Comparison of ENCODE assay signal across 13 cellular contexts in the genomic region with DNA sequence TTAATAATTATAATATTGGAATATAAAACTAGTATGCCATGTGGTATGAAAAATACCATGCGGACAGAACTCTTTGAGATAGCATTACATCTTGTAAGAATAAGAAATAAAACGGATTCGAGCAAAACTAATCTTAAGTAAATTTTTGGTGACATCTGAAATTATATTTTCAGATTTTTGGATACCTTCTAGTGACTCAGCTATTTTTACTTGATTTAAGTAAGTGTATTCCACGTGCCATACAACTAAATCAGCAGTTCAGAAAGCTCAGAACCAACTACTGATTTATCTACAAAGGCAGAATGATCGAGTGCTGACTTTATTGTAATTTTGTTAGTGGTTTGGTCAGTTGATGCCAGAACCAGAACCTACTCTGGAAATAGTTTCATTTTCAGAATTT. TPM values are rescaled to one million over a fixed set of nuclear protein-coding genes. Genes with fewer than 3 reads are reported as not detected.
DNase-seq lines count a peak whose midpoint lies in the region; ATAC-seq and TF ChIP-seq lines count a peak whose summit lies in the region.
"Had no signal": no experiment of that assay in that cellular context is flagged by ENCODE, and none has a peak within 500 bp of the region (broad histone marks: within the 10 kb centered on the region; RNA-seq: fewer than 3 reads in every experiment).

No MANE protein-coding gene starts in this region.

- peaks cover 15% of the 10 kb centered on the region for H3K4me1 Mint-ChIP-seq in progenitor cell of endocrine pancreas (ENCODE audit: low read depth)
- peaks cover 27% of the 10 kb centered on the region for H3K4me1 Mint-ChIP-seq in activated CD8-positive, alpha-beta T cell treated with anti-CD3 and anti-CD28 coated beads, Interleukin-2, amount 10 ng/mL, durations not matched to agents 7 days and 5 days (ENCODE audit: low read depth)

- H2AFZ ChIP-seq in KMS-11 (ENCODE audit: low read depth) (no peak overlapping the region), mesenchymal stem cell (ENCODE audit: low read depth, low read length) (no peak overlapping the region)

- no peak overlapping the region for H2AK5ac ChIP-seq in mesenchymal stem cell (ENCODE audit: low read length, severe bottlenecking)

- no peaks in the 10 kb centered on the region for H4K20me1 ChIP-seq in KMS-11 (ENCODE audit: insufficient read depth)

- no peak for DNase-seq in esophagus muscularis mucosa (ENCODE audit: extremely low spot score)
- no peak for DNase-seq in mesenchymal stem cell
- no peak for DNase-seq in progenitor cell of endocrine pancreas (ENCODE audit: low spot score, unreplicated experiment)
- DNase-seq in lower lobe of right lung: no peak
- no peak for DNase-seq in activated CD8-positive, alpha-beta T cell treated with anti-CD3 and anti-CD28 coated beads, Interleukin-2, amount 10 ng/mL, durations not matched to agents 7 days and 5 days
- DNase-seq: H7, NCI-H1048, NCI-H146, NCI-H2081 treated with DMSO at 0.1 percent for 48 hours, NCI-H510A treated with DMSO at 0.1 percent for 48 hours had no signal

- H2BK120ac ChIP-seq in mesenchymal stem cell (ENCODE audit: low read depth, low read length): no peak overlapping the region

- TF ChIP-seq EP300 in esophagus muscularis mucosa (IDR thresholded peaks at IDR 0.05): no peak

- no peak overlapping the region for H2BK15ac ChIP-seq in mesenchymal stem cell (ENCODE audit: low read depth, poor library complexity, severe bottlenecking)

- H3K27me3 Mint-ChIP-seq in progenitor cell of endocrine pancreas: no peaks in the 10 kb centered on the region
- no peaks in the 10 kb centered on the region for H3K27me3 Mint-ChIP-seq in activated CD8-positive, alpha-beta T cell treated with anti-CD3 and anti-CD28 coated beads, Interleukin-2, amount 10 ng/mL, durations not matched to agents 7 days and 5 days (ENCODE audit: low read depth)

- H3K79me2 ChIP-seq in KMS-11 (ENCODE audit: insufficient read depth, low read depth): peaks cover 45% of the 10 kb centered on the region

- H3K4me1 ChIP-seq in ES-I3 (ENCODE audit: insufficient read depth, low read length) (peaks cover 10% of the 10 kb centered on the region; the same call in 1 of the 2 replicates), KMS-11 (ENCODE audit: low read depth, poor library complexity, severe bottlenecking) (peaks cover 27% of the 10 kb centered on the region), esophagus muscularis mucosa (peaks cover 0 to 32% (median 30%) of the 10 kb centered on the region in 4 donors), mesenchymal stem cell (ENCODE audit: control insufficient read depth, insufficient read depth, low read depth, low read length) (peaks cover 3% of the 10 kb centered on the region), lower lobe of right lung (peaks cover 23% of the 10 kb centered on the region)

- no peak overlapping the region for H3K4ac ChIP-seq in mesenchymal stem cell (ENCODE audit: low read depth in 1 of 2, low read length in 2 of 2)

- TF ChIP-seq POLR2A in esophagus muscularis mucosa (IDR thresholded peaks at IDR 0.05; ENCODE audit: low read depth): no peak

- no peak overlapping the region for H3K4me3 ChIP-seq in KMS-11 (IDR thresholded peaks at IDR 0.05; ENCODE audit: insufficient read depth, low read depth, low read length)
- no peak overlapping the region for H3K4me3 ChIP-seq in esophagus muscularis mucosa
- H3K4me3 ChIP-seq in mesenchymal stem cell (ENCODE audit: insufficient read depth in 1 of 2, low read depth in 1 of 2, low read length in 2 of 2): peak overlapping the region in 1 of 2 experiments; percentile 32
- no peak overlapping the region for H3K4me3 ChIP-seq in lower lobe of right lung

- H3K9me3 Mint-ChIP-seq in progenitor cell of endocrine pancreas (ENCODE audit: low read depth): no peaks in the 10 kb centered on the region
- H3K9me3 Mint-ChIP-seq in activated CD8-positive, alpha-beta T cell treated with anti-CD3 and anti-CD28 coated beads, Interleukin-2, amount 10 ng/mL, durations not matched to agents 7 days and 5 days (ENCODE audit: insufficient read depth): no peaks in the 10 kb centered on the region

- no peak overlapping the region for H2BK5ac ChIP-seq in mesenchymal stem cell (ENCODE audit: low read depth, low read length, poor library complexity, severe bottlenecking)

- H3K9ac ChIP-seq in ES-I3 (ENCODE audit: low read depth, low read length) (peak overlapping the region; percentile 5; the same call in 1 of the 2 replicates), KMS-11 (no peak overlapping the region; the same call in 1 of the 2 replicates), mesenchymal stem cell (ENCODE audit: low read length) (peak overlapping the region; percentile 53)

- H3K4me2 ChIP-seq in KMS-11 (peak overlapping the region; percentile 89), mesenchymal stem cell (ENCODE audit: low read length, poor library complexity, severe bottlenecking) (no peak overlapping the region)

- no peaks in the 10 kb centered on the region for H3K27me3 ChIP-seq in KMS-11 (ENCODE audit: insufficient read depth, low read depth)
- no peaks in the 10 kb centered on the region for H3K27me3 ChIP-seq in esophagus muscularis mucosa
- H3K27me3 ChIP-seq in mesenchymal stem cell (ENCODE audit: control insufficient read depth in 1 of 2, insufficient read depth in 1 of 2, low read length in 2 of 2): no peaks in the 10 kb centered on the region
- no peaks in the 10 kb centered on the region for H3K27me3 ChIP-seq in lower lobe of right lung (ENCODE audit: low read depth)

- H3K36me3 ChIP-seq in ES-I3 (ENCODE audit: insufficient read depth, low read length): peaks cover 4% of the 10 kb centered on the region; the same call in 1 of the 2 replicates
- no peaks in the 10 kb centered on the region; the same call in 1 of the 2 replicates for H3K36me3 ChIP-seq in KMS-11 (ENCODE audit: insufficient read depth)
- peaks cover 12 to 23% (median 14%) of the 10 kb centered on the region in 4 donors for H3K36me3 ChIP-seq in esophagus muscularis mucosa
- H3K36me3 ChIP-seq in mesenchymal stem cell (ENCODE audit: control insufficient read depth in 1 of 2, insufficient read depth in 2 of 2, low read depth in 1 of 2, low read length in 2 of 2): peaks cover 5 to 30% of the 10 kb centered on the region in 2 experiments
- peaks cover 12% of the 10 kb centered on the region for H3K36me3 ChIP-seq in lower lobe of right lung

- intact Hi-C loops in esophagus muscularis mucosa (cut with DNase I): no loop called here
- intact Hi-C loops in lower lobe of right lung (cut with DNase I): no loop called here

- no peak overlapping the region for H4K8ac ChIP-seq in mesenchymal stem cell (ENCODE audit: low read length)

- H4K91ac ChIP-seq in mesenchymal stem cell (ENCODE audit: low read length): no peak overlapping the region

- 86% methylated on average over 5 of the region's 5 CpGs for WGBS in esophagus muscularis mucosa
- 98% methylated on average over 4 of the region's 5 CpGs for WGBS in mesenchymal stem cell

- H3K27ac ChIP-seq in KMS-11 (peak overlapping the region; percentile 29; the same call in 1 of the 2 replicates), esophagus muscularis mucosa (replicated peaks in 1 of 4) (peak overlapping the region; percentile 13 to 99 (median 36)), mesenchymal stem cell (ENCODE audit: low read length, poor library complexity, severe bottlenecking) (no peak overlapping the region), lower lobe of right lung (no peak overlapping the region)
- H3K27ac ChIP-seq: C4-2B had no signal

- no peak overlapping the region for H3K4me3 Mint-ChIP-seq in progenitor cell of endocrine pancreas (ENCODE audit: low read depth)
- no peak overlapping the region for H3K4me3 Mint-ChIP-seq in activated CD8-positive, alpha-beta T cell treated with anti-CD3 and anti-CD28 coated beads, Interleukin-2, amount 10 ng/mL, durations not matched to agents 7 days and 5 days

- POLR2A ChIA-PET in activated CD8-positive, alpha-beta T cell treated with anti-CD3 and anti-CD28 coated beads, Interleukin-2, amount 10 ng/mL, durations not matched to agents 7 days and 5 days (lab: Charles Lee): no interaction called here

- H3K23ac ChIP-seq in mesenchymal stem cell (ENCODE audit: low read length in 2 of 2): no peak overlapping the region

- CTCF ChIA-PET in activated CD8-positive, alpha-beta T cell treated with anti-CD3 and anti-CD28 coated beads, Interleukin-2, amount 10 ng/mL, durations not matched to agents 7 days and 5 days (lab: Charles Lee): interaction anchor here (1.1 kb wide), 2 partner anchors 62 to 102 kb away, joined by 3 read pairs; no protein-coding TSS in a partner anchor

- no peak overlapping the region for H3K14ac ChIP-seq in mesenchymal stem cell (ENCODE audit: low read length in 2 of 2)

- H3K79me1 ChIP-seq in mesenchymal stem cell (replicated peaks; ENCODE audit: low read length, poor library complexity, severe bottlenecking): peaks cover 5% of the 10 kb centered on the region

- H3K9me3 ChIP-seq in ES-I3 (ENCODE audit: control insufficient read depth, insufficient read depth, low read length) (no peaks in the 10 kb centered on the region), esophagus muscularis mucosa (no peaks in the 10 kb centered on the region), mesenchymal stem cell (ENCODE audit: control insufficient read depth, low read length) (no peaks in the 10 kb centered on the region), lower lobe of right lung (no peaks in the 10 kb centered on the region)

- peaks cover 7% of the 10 kb centered on the region for H3K36me3 Mint-ChIP-seq in progenitor cell of endocrine pancreas (ENCODE audit: insufficient read depth)
- H3K36me3 Mint-ChIP-seq in activated CD8-positive, alpha-beta T cell treated with anti-CD3 and anti-CD28 coated beads, Interleukin-2, amount 10 ng/mL, durations not matched to agents 7 days and 5 days (ENCODE audit: low read depth): peaks cover 24% of the 10 kb centered on the region

- no peak overlapping the region for H2BK12ac ChIP-seq in mesenchymal stem cell (ENCODE audit: low read length in 2 of 2)

- no peak overlapping the region for H3K18ac ChIP-seq in mesenchymal stem cell (ENCODE audit: low read depth in 1 of 2, low read length in 2 of 2)

- no peak for ATAC-seq in lower lobe of right lung
- no peak for ATAC-seq in activated CD8-positive, alpha-beta T cell treated with anti-CD3 and anti-CD28 coated beads, Interleukin-2, amount 10 ng/mL, durations not matched to agents 7 days and 5 days

- H3K27ac Mint-ChIP-seq in progenitor cell of endocrine pancreas: no peak overlapping the region
- H3K27ac Mint-ChIP-seq in activated CD8-positive, alpha-beta T cell treated with anti-CD3 and anti-CD28 coated beads, Interleukin-2, amount 10 ng/mL, durations not matched to agents 7 days and 5 days: no peak overlapping the region

- no peak for TF ChIP-seq CTCF in KMS-11 (conservative IDR thresholded peaks at IDR 0.05; ENCODE audit: low read depth, low read length)
- TF ChIP-seq CTCF in esophagus muscularis mucosa (IDR thresholded peaks at IDR 0.05): no peak
- TF ChIP-seq CTCF in progenitor cell of endocrine pancreas (IDR thresholded peaks at IDR 0.05; ENCODE audit: unreplicated experiment): no peak
- no peak for TF ChIP-seq CTCF in lower lobe of right lung (IDR thresholded peaks at IDR 0.05)

RNA-seq across cellular contexts. Expression of a gene that starts 3.8 kb away (rescaled TPM):
- total RNA-seq in esophagus muscularis mucosa: 10 to 100 TPM; 26.2 to 42.8 (median 38.6) TPM
- 20.8 TPM for polyA plus RNA-seq in mesenchymal stem cell (2013, experiment 1 of 2)
- polyA plus RNA-seq in mesenchymal stem cell (2013, experiment 2 of 2): 20.9 TPM
- total RNA-seq in progenitor cell of endocrine pancreas: 19.2 and 19.9 TPM in 2 replicates
- total RNA-seq in lower lobe of right lung: 9.5 TPM
- total RNA-seq in activated CD8-positive, alpha-beta T cell treated with anti-CD3 and anti-CD28 coated beads, Interleukin-2, amount 10 ng/mL, durations not matched to agents 7 days and 5 days: 10 to 100 TPM; 15.3 to 15.4 TPM

Comparison
In these comparisons a context has a peak if more than half of its experiments do, and no peak if none do; other contexts are left out.
1. H3K27ac ChIP-seq: peak in KMS-11 (single experiment) and esophagus muscularis mucosa (4 of 4); none in mesenchymal stem cell (single experiment) and lower lobe of right lung (single experiment).